8 cellular contexts compared by ENCODE assay signal in genomic region chr14:20343092-20343854, GRCh38.
A peak's percentile ranks its signal among the peaks of the same experiment; 100 is the strongest.
DNase-seq lines count a peak whose midpoint lies in the region; ATAC-seq, FAIRE-seq and TF ChIP-seq lines count a peak whose summit lies in the region.

Gene PARP2 (plus strand): TSS chr14:20343635. CDS start chr14:20343642, 7 bp downstream.

- DNase-seq in AG10803 (ENCODE audit: low read depth) (peak; percentile 100), NCI-H446 treated with DMSO at 0.1 percent for 48 hours (lab: John Stamatoyannopoulos, UW) (peak; percentile 100), cerebellar cortex (ENCODE audit: low spot score) (peak; percentile 100)
- peak; percentile 91 for DNase-seq in stimulated activated CD4-positive, alpha-beta T cell treated with anti-CD3 and anti-CD28 coated beads, Interleukin-12 subunit alpha, Interleukin-12 subunit beta, amount 100 ng/mL, for 4 hours

- ATAC-seq in GM19035 (IDR thresholded peaks at IDR 0.05; ENCODE audit: unreplicated experiment) (peak; percentile 89), HG03354 (IDR thresholded peaks at IDR 0.05; ENCODE audit: poor library complexity, severe bottlenecking, unreplicated experiment) (peak; percentile 90)
- peak; percentile 90 to 92 for ATAC-seq in activated CD4-positive, CD25-positive, alpha-beta regulatory T cell treated with anti-CD3 and anti-CD28 coated beads, Interleukin-2, amount 50 U/mL, for 24 hours

- TF ChIP-seq CTCF in AG10803 (conservative IDR thresholded peaks at IDR 0.05; ENCODE audit: low read length) = no peak

- peak; percentile 96 for FAIRE-seq in islet of Langerhans (lab: Jason Lieb, UNC)

- peak within 1 kb of the TSS; percentile 96 for H3K4me3 ChIP-seq in AG10803 (ENCODE audit: low read length)

Comparison
In these comparisons a context has a peak if more than half of its experiments do, and no peak if none do; other contexts are left out.
1. Peak in every context shown above with its lines: DNase-seq, ATAC-seq and H3K4me3 ChIP-seq.